ENCODE assay signal across 15 cellular contexts in genomic region chr11:71301858-71302533, GRCh38. TPM values are rescaled to one million over a fixed set of nuclear protein-coding genes. Genes with fewer than 3 reads are reported as not detected.
DNase-seq lines count a peak whose midpoint lies in the region; ATAC-seq and TF ChIP-seq lines count a peak whose summit lies in the region.
"Had no signal": no experiment of that assay in that cellular context is flagged by ENCODE, and none has a peak within 500 bp of the region (broad histone marks: within the 10 kb centered on the region; RNA-seq: fewer than 3 reads in every experiment).

No MANE protein-coding gene starts in this region.

- H3K27me3 Mint-ChIP-seq in stimulated activated naive CD8-positive, alpha-beta T cell treated with anti-CD3 and anti-CD28 coated beads, Interleukin-15, amount 100 ng/mL, for 72 hours, result peaks cover 23% of the 10 kb centered on the region
- H3K27me3 Mint-ChIP-seq: activated CD4-positive, alpha-beta T cell treated with anti-CD3 and anti-CD28 coated beads, Interleukin-2, amount 10 ng/mL, durations not matched to agents 7 days and 5 days had no signal

- DNase-seq in stimulated activated naive CD8-positive, alpha-beta T cell treated with anti-CD3 and anti-CD28 coated beads, Interleukin-15, amount 100 ng/mL, for 72 hours, result no peak
- DNase-seq in stimulated activated naive CD8-positive, alpha-beta T cell treated with anti-CD3 and anti-CD28 coated beads, Interleukin-15, Interleukin-2, amounts not matched to agents 100 U/mL and 50 U/mL, for 24 hours, result no peak
- DNase-seq in fibroblast of pulmonary artery (ENCODE audit: low read depth) (peak; percentile 7), omental fat pad (ENCODE audit: low spot score) (no peak), NCI-H446 (lab: John Stamatoyannopoulos, UW) (no peak)
- DNase-seq: activated CD4-positive, alpha-beta T cell treated with anti-CD3 and anti-CD28 coated beads, Interleukin-2, amount 10 ng/mL, durations not matched to agents 7 days and 5 days; heart left ventricle; NCI-H526 treated with DMSO at 0.1 percent for 48 hours; SHP77; stimulated activated naive CD4-positive, alpha-beta T cell treated with Interleukin-2 at 50 U/mL for 16 hours had no signal

- H3K9me3 Mint-ChIP-seq in stimulated activated naive CD8-positive, alpha-beta T cell treated with anti-CD3 and anti-CD28 coated beads, Interleukin-15, amount 100 ng/mL, for 72 hours, result peaks cover 0 to under 1% of the 10 kb centered on the region in 2 donors
- H3K9me3 Mint-ChIP-seq: activated CD4-positive, alpha-beta T cell treated with anti-CD3 and anti-CD28 coated beads, Interleukin-2, amount 10 ng/mL, durations not matched to agents 7 days and 5 days; activated naive CD4-positive, alpha-beta T cell treated with anti-CD3 and anti-CD28 coated beads, Interleukin-2, amount 50 U/mL, for 24 hours had no signal

- H3K4me1 Mint-ChIP-seq in stimulated activated naive CD8-positive, alpha-beta T cell treated with anti-CD3 and anti-CD28 coated beads, Interleukin-15, amount 100 ng/mL, for 72 hours, result no peaks in the 10 kb centered on the region
- H3K4me1 Mint-ChIP-seq: activated CD4-positive, alpha-beta T cell treated with anti-CD3 and anti-CD28 coated beads, Interleukin-2, amount 10 ng/mL, durations not matched to agents 7 days and 5 days; activated naive CD4-positive, alpha-beta T cell treated with anti-CD3 and anti-CD28 coated beads, Interleukin-2, amount 50 U/mL, for 24 hours; T-cell had no signal

- TF ChIP-seq CTCF in fibroblast of pulmonary artery (IDR thresholded peaks at IDR 0.05; ENCODE audit: low read length, missing control alignments), result no peak
- no peak for TF ChIP-seq CTCF in omental fat pad (IDR thresholded peaks at IDR 0.05)

- H3K27ac Mint-ChIP-seq in stimulated activated naive CD8-positive, alpha-beta T cell treated with anti-CD3 and anti-CD28 coated beads, Interleukin-15, amount 100 ng/mL, for 72 hours, result peak overlapping the region; percentile 23 to 40
- H3K27ac Mint-ChIP-seq: activated CD4-positive, alpha-beta T cell treated with anti-CD3 and anti-CD28 coated beads, Interleukin-2, amount 10 ng/mL, durations not matched to agents 7 days and 5 days; activated naive CD4-positive, alpha-beta T cell treated with anti-CD3 and anti-CD28 coated beads, Interleukin-2, amount 50 U/mL, for 24 hours had no signal

- H3K4me3 ChIP-seq in fibroblast of pulmonary artery (replicated peaks; ENCODE audit: low read depth, low read length), result no peak overlapping the region
- H3K4me3 ChIP-seq: heart left ventricle had no signal

- no peak overlapping the region for H3K4me3 Mint-ChIP-seq in stimulated activated naive CD8-positive, alpha-beta T cell treated with anti-CD3 and anti-CD28 coated beads, Interleukin-15, amount 100 ng/mL, for 72 hours
- H3K4me3 Mint-ChIP-seq: activated CD4-positive, alpha-beta T cell treated with anti-CD3 and anti-CD28 coated beads, Interleukin-2, amount 10 ng/mL, durations not matched to agents 7 days and 5 days; activated naive CD4-positive, alpha-beta T cell treated with anti-CD3 and anti-CD28 coated beads, Interleukin-2, amount 50 U/mL, for 24 hours; T-cell had no signal

- ATAC-seq in stimulated activated naive CD8-positive, alpha-beta T cell treated with anti-CD3 and anti-CD28 coated beads, Interleukin-15, amount 100 ng/mL, for 72 hours, result no peak
- no peak for ATAC-seq in stimulated activated naive CD8-positive, alpha-beta T cell treated with anti-CD3 and anti-CD28 coated beads, Interleukin-15, Interleukin-2, amounts not matched to agents 100 U/mL and 50 U/mL, for 24 hours
- peak; percentile 19 for ATAC-seq in omental fat pad (ENCODE audit: low FRiP score)
- ATAC-seq in HG02973 (IDR thresholded peaks at IDR 0.05; ENCODE audit: unreplicated experiment), result no peak
- no peak for ATAC-seq in HG03571 (IDR thresholded peaks at IDR 0.05; ENCODE audit: unreplicated experiment)
- ATAC-seq in GM21515 (IDR thresholded peaks at IDR 0.05; ENCODE audit: unreplicated experiment), result no peak
- ATAC-seq: heart left ventricle, T-cell had no signal

RNA-seq across cellular contexts. Expression of gene SHANK2, which starts 49.6 kb away (rescaled TPM):
- total RNA-seq in omental fat pad, result 1 to 10 TPM in 3 of 4 donors, under 1 TPM in 1; 0.82 to 9.6 (median 5.6) TPM
- total RNA-seq: activated CD4-positive, alpha-beta T cell treated with anti-CD3 and anti-CD28 coated beads, Interleukin-2, amount 10 ng/mL, durations not matched to agents 7 days and 5 days had no signal
